23 cellular contexts compared by ENCODE assay signal in the genomic region with DNA sequence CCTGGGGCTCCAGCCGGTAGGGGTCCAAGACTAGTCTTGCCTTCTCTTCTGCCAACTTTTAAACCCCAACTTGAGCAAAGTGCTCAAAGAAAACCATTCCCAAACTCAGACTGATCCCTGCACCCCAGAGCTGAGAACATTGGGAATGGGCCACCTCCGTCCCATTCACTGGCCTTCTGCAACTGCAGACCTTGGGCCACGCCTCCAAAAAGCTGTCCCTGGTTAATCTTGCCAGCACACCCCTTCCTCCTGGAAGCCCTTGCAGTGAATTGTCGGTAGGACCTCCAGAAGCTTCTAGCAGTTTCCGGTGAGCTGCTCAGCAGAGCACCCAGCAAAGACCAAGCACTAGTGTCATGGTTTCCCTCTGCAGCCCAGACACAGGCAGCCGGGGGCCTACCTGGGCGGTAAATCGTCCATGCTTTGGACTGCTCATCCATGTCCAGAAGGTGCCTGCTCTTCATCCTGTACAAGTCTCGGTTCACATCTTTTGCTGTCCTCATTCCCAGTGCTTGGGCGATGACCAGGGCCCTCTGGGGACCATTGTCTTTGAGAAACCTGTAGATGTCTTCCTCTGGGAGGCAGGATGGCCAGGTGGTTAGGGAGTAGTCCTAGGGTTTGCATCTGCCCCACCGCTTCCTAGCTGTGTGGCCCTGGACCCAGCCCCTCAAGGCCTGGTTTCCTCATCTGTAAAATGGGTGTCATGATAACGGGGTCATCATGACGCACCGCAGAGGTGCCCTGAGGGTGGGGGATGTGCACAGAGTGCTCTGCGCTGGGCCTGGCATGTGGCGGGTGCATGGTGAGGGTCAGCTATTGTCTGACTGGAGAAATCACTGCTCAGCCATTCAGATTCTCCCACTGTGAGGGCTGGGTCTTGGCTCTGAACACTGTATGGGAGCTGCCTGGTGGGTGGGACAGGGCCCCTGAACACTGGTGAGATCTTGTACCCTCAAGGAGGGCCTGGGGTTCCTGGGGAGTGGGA. TPM values are rescaled to one million over a fixed set of nuclear protein-coding genes. Genes with fewer than 3 reads are reported as not detected.
DNase-seq lines count a peak whose midpoint lies in the region; ATAC-seq, FAIRE-seq and TF ChIP-seq lines count a peak whose summit lies in the region.
"Had no signal": no experiment of that assay in that cellular context is flagged by ENCODE, and none has a peak within 500 bp of the region (broad histone marks: within the 10 kb centered on the region; RNA-seq: fewer than 3 reads in every experiment).

No MANE protein-coding gene starts in this region.

- H3K27me3 Mint-ChIP-seq in activated naive CD8-positive, alpha-beta T cell treated with anti-CD3 and anti-CD28 coated beads, Interleukin-2, amount 10 ng/mL, durations not matched to agents 7 days and 5 days: no peaks in the 10 kb centered on the region
- H3K27me3 Mint-ChIP-seq in activated naive CD8-positive, alpha-beta T cell treated with anti-CD3 and anti-CD28 coated beads for 36 hours: no peaks in the 10 kb centered on the region
- peaks cover 8% of the 10 kb centered on the region for H3K27me3 Mint-ChIP-seq in endodermal cell (ENCODE audit: insufficient read depth)

- DNase-seq in activated naive CD8-positive, alpha-beta T cell treated with anti-CD3 and anti-CD28 coated beads, Interleukin-2, amount 10 ng/mL, durations not matched to agents 7 days and 5 days: peak; percentile 17
- DNase-seq in activated naive CD8-positive, alpha-beta T cell treated with anti-CD3 and anti-CD28 coated beads for 36 hours: no peak
- DNase-seq in HTR-8/SVneo (ENCODE audit: insufficient read length, low spot score) (no peak), endodermal cell (peak; percentile 26), sciatic nerve (ENCODE audit: low spot score) (peak; percentile 51), NCI-H2196 treated with DMSO at 0.1 percent for 48 hours (lab: John Stamatoyannopoulos, UW; ENCODE audit: unreplicated experiment) (no peak)
- DNase-seq: GDM1, NCI-H1048, NCI-H146, NCI-H2081, NCI-H510A, NCI-H774, PC-3 had no signal

- H3K9me3 ChIP-seq in endodermal cell (ENCODE audit: control insufficient read depth, low read length): no peaks in the 10 kb centered on the region

- no peaks in the 10 kb centered on the region for H3K36me3 ChIP-seq in endodermal cell (ENCODE audit: control insufficient read depth, insufficient read depth, low read length)

- H3K9me3 Mint-ChIP-seq in activated naive CD8-positive, alpha-beta T cell treated with anti-CD3 and anti-CD28 coated beads, Interleukin-2, amount 10 ng/mL, durations not matched to agents 7 days and 5 days: no peaks in the 10 kb centered on the region
- no peaks in the 10 kb centered on the region for H3K9me3 Mint-ChIP-seq in activated naive CD8-positive, alpha-beta T cell treated with anti-CD3 and anti-CD28 coated beads for 36 hours
- H3K9me3 Mint-ChIP-seq in endodermal cell: no peaks in the 10 kb centered on the region
- H3K9me3 Mint-ChIP-seq: GM23338 had no signal

- WGBS in endodermal cell (ENCODE audit: insufficient coverage in 1 of 2, insufficient read length in 1 of 2), 2 experiments: 93% methylated on average over 11 to 16 of the region's 16 CpGs

- H3K4me3 Mint-ChIP-seq in activated naive CD8-positive, alpha-beta T cell treated with anti-CD3 and anti-CD28 coated beads, Interleukin-2, amount 10 ng/mL, durations not matched to agents 7 days and 5 days: no peak overlapping the region
- no peak overlapping the region for H3K4me3 Mint-ChIP-seq in activated naive CD8-positive, alpha-beta T cell treated with anti-CD3 and anti-CD28 coated beads for 36 hours
- no peak overlapping the region for H3K4me3 Mint-ChIP-seq in endodermal cell
- H3K4me3 Mint-ChIP-seq: GM23338 had no signal

- H3K4me3 ChIP-seq in endodermal cell (ENCODE audit: low read length): no peak overlapping the region
- H3K4me3 ChIP-seq: GM23338 had no signal

- intact Hi-C loops in sciatic nerve (cut with DNase I): no loop called here

- no peak overlapping the region for H3K27ac ChIP-seq in endodermal cell (ENCODE audit: low read depth, low read length)
- H3K27ac ChIP-seq: KMS-11 had no signal

- H3K27me3 ChIP-seq in endodermal cell (ENCODE audit: control insufficient read depth, insufficient read depth, low read length, poor library complexity, severe bottlenecking): no peaks in the 10 kb centered on the region

- no peak for ATAC-seq in activated naive CD8-positive, alpha-beta T cell treated with anti-CD3 and anti-CD28 coated beads, Interleukin-2, amount 10 ng/mL, durations not matched to agents 7 days and 5 days (ENCODE audit: low read depth)
- no peak for ATAC-seq in sciatic nerve
- ATAC-seq in HG03342 (IDR thresholded peaks at IDR 0.05; ENCODE audit: unreplicated experiment): no peak
- ATAC-seq in HG03457 (IDR thresholded peaks at IDR 0.05; ENCODE audit: unreplicated experiment): no peak
- ATAC-seq: GM23338, HepG2, PC-3 had no signal

- POLR2A ChIA-PET in activated naive CD8-positive, alpha-beta T cell treated with anti-CD3 and anti-CD28 coated beads, Interleukin-2, amount 10 ng/mL, durations not matched to agents 7 days and 5 days (lab: Charles Lee): interaction anchor here (1.1 kb wide), 1 partner anchor 10 kb away, joined by 3 read pairs; no protein-coding TSS in a partner anchor

- no peaks in the 10 kb centered on the region for H3K4me1 ChIP-seq in endodermal cell (ENCODE audit: control insufficient read depth, insufficient read depth, low read length)

- FAIRE-seq in HTR-8/SVneo (lab: Jason Lieb, UNC): peak; percentile 82
- FAIRE-seq: GM12891, GM18507, HepG2 had no signal

- H3K27ac Mint-ChIP-seq in activated naive CD8-positive, alpha-beta T cell treated with anti-CD3 and anti-CD28 coated beads, Interleukin-2, amount 10 ng/mL, durations not matched to agents 7 days and 5 days: no peak overlapping the region
- no peak overlapping the region for H3K27ac Mint-ChIP-seq in activated naive CD8-positive, alpha-beta T cell treated with anti-CD3 and anti-CD28 coated beads for 36 hours
- no peak overlapping the region for H3K27ac Mint-ChIP-seq in endodermal cell
- H3K27ac Mint-ChIP-seq: GM23338 had no signal

- no peak overlapping the region for H3K9ac ChIP-seq in endodermal cell (ENCODE audit: extremely low read depth, low read length, poor library complexity, severe bottlenecking)
- H3K9ac ChIP-seq: KMS-11 had no signal

- H3K4me1 Mint-ChIP-seq in activated naive CD8-positive, alpha-beta T cell treated with anti-CD3 and anti-CD28 coated beads, Interleukin-2, amount 10 ng/mL, durations not matched to agents 7 days and 5 days: peaks cover 26% of the 10 kb centered on the region
- peaks cover 27% of the 10 kb centered on the region for H3K4me1 Mint-ChIP-seq in activated naive CD8-positive, alpha-beta T cell treated with anti-CD3 and anti-CD28 coated beads for 36 hours
- no peaks in the 10 kb centered on the region for H3K4me1 Mint-ChIP-seq in endodermal cell
- H3K4me1 Mint-ChIP-seq: GM23338 had no signal

- H3K36me3 Mint-ChIP-seq in activated naive CD8-positive, alpha-beta T cell treated with anti-CD3 and anti-CD28 coated beads, Interleukin-2, amount 10 ng/mL, durations not matched to agents 7 days and 5 days: peaks cover 19% of the 10 kb centered on the region
- H3K36me3 Mint-ChIP-seq in activated naive CD8-positive, alpha-beta T cell treated with anti-CD3 and anti-CD28 coated beads for 36 hours: peaks cover 2% of the 10 kb centered on the region
- H3K36me3 Mint-ChIP-seq in endodermal cell (ENCODE audit: low read depth): no peaks in the 10 kb centered on the region

- TF ChIP-seq CTCF in endodermal cell (conservative IDR thresholded peaks at IDR 0.05): no peak

RNA-seq across cellular contexts. Expression of a gene that starts 5.4 kb away (rescaled TPM):
- total RNA-seq in activated naive CD8-positive, alpha-beta T cell treated with anti-CD3 and anti-CD28 coated beads, Interleukin-2, amount 10 ng/mL, durations not matched to agents 7 days and 5 days: 10 to 100 TPM; 27.5 to 28.5 TPM
- 1 to 10 TPM in 1 of 2 experiments, under 1 TPM in 1; 0.68 to 1.2 TPM for total RNA-seq in activated naive CD8-positive, alpha-beta T cell treated with anti-CD3 and anti-CD28 coated beads for 36 hours
- total RNA-seq in endodermal cell (not detected), sciatic nerve (0.49 TPM)
- not detected for polyA plus RNA-seq in endodermal cell (2013, experiment 1 of 2)
- not detected for polyA plus RNA-seq in endodermal cell (2013, experiment 2 of 2)
- total RNA-seq: A172, GM23338, HepG2, PC-3 had no signal
- polyA plus RNA-seq: BJ, GM23338, HepG2 had no signal

RNA-seq across cellular contexts. Expression of a gene that starts 53.9 kb away (rescaled TPM):
- not detected for total RNA-seq in activated naive CD8-positive, alpha-beta T cell treated with anti-CD3 and anti-CD28 coated beads, Interleukin-2, amount 10 ng/mL, durations not matched to agents 7 days and 5 days
- total RNA-seq in activated naive CD8-positive, alpha-beta T cell treated with anti-CD3 and anti-CD28 coated beads for 36 hours: not detected
- total RNA-seq in endodermal cell (not detected), sciatic nerve (5.3 TPM)
- 0.25 TPM for polyA plus RNA-seq in endodermal cell (2013, experiment 1 of 2)
- 0.70 TPM for polyA plus RNA-seq in endodermal cell (2013, experiment 2 of 2)
- total RNA-seq: A172, GM23338, M059J, PC-3 had no signal
- polyA plus RNA-seq: BJ, GM23338 had no signal

Comparison
In these comparisons a context has a peak if more than half of its experiments do, and no peak if none do; other contexts are left out.
1. DNase-seq: peak in activated naive CD8-positive, alpha-beta T cell treated with anti-CD3 and anti-CD28 coated beads, Interleukin-2, amount 10 ng/mL, durations not matched to agents 7 days and 5 days (single experiment), endodermal cell (single experiment) and sciatic nerve (single experiment); none in activated naive CD8-positive, alpha-beta T cell treated with anti-CD3 and anti-CD28 coated beads for 36 hours (single experiment), HTR-8/SVneo (single experiment) and NCI-H2196 treated with DMSO at 0.1 percent for 48 hours (single experiment).
2. RNA of a gene that starts 5.4 kb away (total RNA-seq): 27.5 to 28.5 TPM in activated naive CD8-positive, alpha-beta T cell treated with anti-CD3 and anti-CD28 coated beads, Interleukin-2, amount 10 ng/mL, durations not matched to agents 7 days and 5 days; 0.68 to 1.2 TPM in activated naive CD8-positive, alpha-beta T cell treated with anti-CD3 and anti-CD28 coated beads for 36 hours, 0.49 TPM in sciatic nerve (single experiment) and not detected in endodermal cell; every median in the first group is over 10 times any median in the second.